Comparison of ENCODE assay signal across 34 cellular contexts in genomic region chr20:40542065-40542464, GRCh38.
"Had no signal": no experiment of that assay in that cellular context is flagged by ENCODE, and none has a peak within 500 bp of the region (broad histone marks: within the 10 kb centered on the region; RNA-seq: fewer than 3 reads in every experiment).

No MANE protein-coding gene starts in this region.

- H3K27me3 ChIP-seq: adrenal gland, ascending aorta, body of pancreas, brain microvascular endothelial cell, breast epithelium, cardiac muscle cell had no signal

- DNase-seq: activated effector memory CD4-positive, alpha-beta T cell treated with anti-CD3 and anti-CD28 coated beads, Interleukin-2, amount 50 U/mL, for 16 hours; activated effector memory CD4-positive, alpha-beta T cell treated with Interleukin-2 at 50 U/mL for 16 hours; activated gamma-delta T cell; activated gamma-delta T cell treated with Interleukin-2 at 50 U/mL for 16 hours; activated naive CD4-positive, alpha-beta T cell; activated naive CD4-positive, alpha-beta T cell treated with anti-CD3 and anti-CD28 coated beads for 36 hours; activated naive CD4-positive, alpha-beta T cell treated with anti-CD3 and anti-CD28 coated beads, Interleukin-2, amount 10 ng/mL, durations not matched to agents 7 days and 5 days; activated naive CD4-positive, alpha-beta T cell treated with anti-CD3 and anti-CD28 coated beads, Interleukin-2, amount 50 U/mL, for 16 hours; activated naive CD4-positive, alpha-beta T cell treated with Interleukin-2 at 50 U/mL for 16 hours; activated naive CD8-positive, alpha-beta T cell treated with anti-CD3 and anti-CD28 coated beads for 36 hours; activated naive CD8-positive, alpha-beta T cell treated with anti-CD3 and anti-CD28 coated beads, Interleukin-2, amount 10 ng/mL, durations not matched to agents 7 days and 5 days; activated naive CD8-positive, alpha-beta T cell treated with anti-CD3 and anti-CD28 coated beads, Interleukin-2, amount 50 U/mL, for 24 hours; activated T-cell treated with anti-CD3 and anti-CD28 coated beads, Interleukin-2, amount 50 U/mL, for 1 hour; activated T-cell treated with anti-CD3 and anti-CD28 coated beads, Interleukin-2, amount 50 U/mL, for 24 hours; activated T-cell treated with anti-CD3 and anti-CD28 coated beads, Interleukin-2, amount 50 U/mL, for 4 hours; activated T-cell treated with anti-CD3 and anti-CD28 coated beads, Interleukin-2, amount 50 U/mL, for 48 hours; activated T-cell treated with anti-CD3 and anti-CD28 coated beads, Interleukin-2, amount 50 U/mL, for 72 hours; adrenal gland; amniotic stem cell; amygdala; anterior cingulate cortex; aorta; body of pancreas; brain microvascular endothelial cell; caudate nucleus; central memory CD4-positive, alpha-beta T cell; cerebellar nuclear complex had no signal

- H3K9me3 ChIP-seq: adrenal gland, ascending aorta, body of pancreas, breast epithelium had no signal

- H3K27ac ChIP-seq: adrenal gland, ascending aorta, body of pancreas, brain microvascular endothelial cell, breast epithelium, cardiac muscle cell had no signal

- H3K4me3 ChIP-seq: adrenal gland, ascending aorta, body of pancreas, breast epithelium, cardiac muscle cell had no signal

- H3K4me1 ChIP-seq: adrenal gland, ascending aorta, body of pancreas, breast epithelium had no signal

- FAIRE-seq: astrocyte, bronchial epithelial cell had no signal

- H3K36me3 ChIP-seq: adrenal gland, ascending aorta, brain microvascular endothelial cell, breast epithelium, cardiac muscle cell had no signal

- ATAC-seq: activated naive CD4-positive, alpha-beta T cell treated with anti-CD3 and anti-CD28 coated beads, Interleukin-2, amount 50 U/mL, for 72 hours; activated naive CD8-positive, alpha-beta T cell treated with anti-CD3 and anti-CD28 coated beads, Interleukin-2, amount 50 U/mL, for 24 hours; activated T-cell treated with anti-CD3 and anti-CD28 coated beads, Interleukin-2, amount 50 U/mL, for 4 hours; activated T-cell treated with anti-CD3 and anti-CD28 coated beads, Interleukin-2, amount 50 U/mL, for 72 hours; activated T-helper 17 cell treated with anti-CD3 and anti-CD28 coated beads, Interleukin-2, amount 50 U/mL, for 72 hours; body of pancreas had no signal
